ENCODE assay signal across 1 cellular context in the genomic region with DNA sequence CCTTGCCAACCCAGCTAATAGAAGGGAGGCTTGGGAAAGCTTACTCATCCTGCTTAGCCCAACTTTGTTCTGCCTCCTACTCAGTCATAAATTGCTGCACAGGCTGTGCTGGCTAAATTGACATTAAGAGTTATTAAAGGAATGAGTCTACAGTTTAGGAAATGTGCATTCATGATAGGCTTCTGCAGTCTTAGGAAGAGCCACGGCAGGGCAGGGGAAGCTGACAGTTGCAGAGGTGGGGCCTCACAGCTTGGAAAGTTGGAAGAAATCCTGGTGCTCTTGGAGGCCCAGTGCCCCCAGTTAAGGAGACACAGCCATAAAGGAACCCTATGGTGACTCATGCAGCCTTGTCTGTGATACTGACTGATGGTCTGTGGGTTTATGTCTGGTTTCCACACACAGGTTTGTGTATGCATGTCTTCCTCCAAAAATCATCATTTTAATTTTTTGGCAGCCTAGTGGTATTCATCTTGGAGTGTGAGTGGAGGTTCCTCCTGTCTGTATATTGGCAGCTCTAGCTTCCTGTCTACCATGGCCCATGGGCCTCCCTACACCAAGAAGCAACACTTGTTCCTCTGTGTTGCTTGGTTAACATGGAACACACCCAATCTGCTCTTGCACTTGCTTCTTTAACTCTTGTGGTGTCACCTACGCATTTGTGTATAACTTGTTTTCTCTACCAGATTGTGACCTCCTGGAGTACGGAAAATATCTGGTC.
TF ChIP-seq lines count a peak whose summit lies in the region.

No MANE protein-coding gene starts in this region.

TF ChIP-seq in IMR-90, 13 proteins besides CTCF, POLR2A, EP300 and RAD21 (continued from another document):
- TF ChIP-seq, protein P1, sequence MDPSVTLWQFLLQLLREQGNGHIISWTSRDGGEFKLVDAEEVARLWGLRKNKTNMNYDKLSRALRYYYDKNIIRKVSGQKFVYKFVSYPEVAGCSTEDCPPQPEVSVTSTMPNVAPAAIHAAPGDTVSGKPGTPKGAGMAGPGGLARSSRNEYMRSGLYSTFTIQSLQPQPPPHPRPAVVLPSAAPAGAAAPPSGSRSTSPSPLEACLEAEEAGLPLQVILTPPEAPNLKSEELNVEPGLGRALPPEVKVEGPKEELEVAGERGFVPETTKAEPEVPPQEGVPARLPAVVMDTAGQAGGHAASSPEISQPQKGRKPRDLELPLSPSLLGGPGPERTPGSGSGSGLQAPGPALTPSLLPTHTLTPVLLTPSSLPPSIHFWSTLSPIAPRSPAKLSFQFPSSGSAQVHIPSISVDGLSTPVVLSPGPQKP (IDR thresholded peaks at IDR 0.05; ENCODE audit: borderline replicate concordance, low read depth, low read length): no peak
